Comparison of ENCODE assay signal across 8 cellular contexts in the genomic region with DNA sequence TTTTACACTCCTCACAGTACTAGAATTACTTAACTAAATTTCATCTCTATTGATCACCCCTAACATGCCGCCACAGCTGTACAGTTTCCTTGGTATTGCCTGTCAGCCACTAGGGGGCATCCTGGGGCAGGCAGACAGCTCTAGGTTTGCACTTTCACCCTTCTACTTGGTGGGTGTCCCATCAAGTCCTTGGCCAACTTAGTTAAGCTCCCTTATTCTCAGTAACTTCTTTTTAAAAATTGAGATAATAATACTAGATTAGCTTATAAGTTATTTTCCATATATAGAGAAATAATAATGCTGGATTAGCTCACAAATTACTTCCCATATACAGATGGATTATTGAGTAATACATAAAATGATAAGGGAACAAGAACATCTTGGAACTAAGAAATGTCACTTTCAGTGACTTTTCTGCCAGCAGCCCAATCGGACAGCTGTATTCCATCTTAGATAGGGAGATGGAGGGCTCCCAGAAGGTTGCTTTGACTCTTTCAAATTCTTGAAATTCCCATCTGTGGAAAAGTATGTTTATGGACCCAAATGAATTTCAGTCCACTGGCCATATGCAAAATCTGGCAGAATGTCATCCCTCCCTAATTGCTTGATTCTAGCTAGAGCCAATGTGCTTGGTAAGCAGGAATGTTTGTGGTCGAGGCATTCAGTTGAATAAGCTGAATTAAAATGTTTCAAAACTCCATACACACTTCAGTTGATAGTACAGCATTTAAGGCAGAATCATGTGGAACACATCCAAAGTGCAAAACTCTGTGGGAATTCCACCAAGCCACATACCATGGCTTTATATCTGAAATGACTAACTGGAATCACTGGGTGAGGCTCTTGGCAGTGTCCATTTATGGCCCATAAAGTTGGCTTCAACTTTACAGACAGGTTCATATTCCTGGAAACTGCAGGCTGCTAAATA.
DNase-seq lines count a peak whose midpoint lies in the region; ATAC-seq and TF ChIP-seq lines count a peak whose summit lies in the region.

No MANE protein-coding gene starts in this region.

- in situ Hi-C loops in astrocyte of the cerebellum (cut with HindIII; ENCODE audit: low sequenced_read_pairs), result no loop called here

- DNase-seq in EH (ENCODE audit: low read depth) (peak; percentile 100), RWPE1 (ENCODE audit: low spot score) (peak; percentile 18), astrocyte of the cerebellum (ENCODE audit: low read depth) (peak; percentile 100), iris pigment epithelial cell (ENCODE audit: low read depth) (peak; percentile 86), occipital lobe (lab: John Stamatoyannopoulos, UW) (no peak)
- DNase-seq in stimulated activated CD4-positive, alpha-beta T cell treated with anti-CD3 and anti-CD28 coated beads, TNF-alpha, amount 100 ng/mL, for 48 hours (ENCODE audit: low read depth in 3 of 3), result peak; percentile 7 to 30 (median 10)

- POLR2A ChIA-PET in RWPE1 (lab: Yijun Ruan, JAX; ENCODE audit: low non-redundant PET), result no interaction called here

- peak; percentile 63 for TF ChIP-seq CTCF in RWPE1 (conservative IDR thresholded peaks at IDR 0.05; ENCODE audit: low read depth)
- TF ChIP-seq CTCF in astrocyte of the cerebellum (IDR thresholded peaks at IDR 0.05; ENCODE audit: low read depth, low read length, missing control alignments), result peak; percentile 86

- ATAC-seq in GM19395 (IDR thresholded peaks at IDR 0.05; ENCODE audit: unreplicated experiment), result peak; percentile 91
- peak; percentile 96 for ATAC-seq in HG03354 (IDR thresholded peaks at IDR 0.05; ENCODE audit: poor library complexity, severe bottlenecking, unreplicated experiment)

- H3K4me3 ChIP-seq in astrocyte of the cerebellum (ENCODE audit: low read depth, low read length), result no peak overlapping the region

- H3K27ac ChIP-seq in RWPE1, result peak overlapping the region; percentile 66; the same call in 1 of the 2 replicates

- CTCF ChIA-PET in RWPE1 (lab: Yijun Ruan, JAX), result interaction anchor here (0.5 to 1.0 kb wide), 3 partner anchors 82 to 259 kb away, joined by 3 to 4 read pairs (median 3); no protein-coding TSS in a partner anchor
